In the genomic region with DNA sequence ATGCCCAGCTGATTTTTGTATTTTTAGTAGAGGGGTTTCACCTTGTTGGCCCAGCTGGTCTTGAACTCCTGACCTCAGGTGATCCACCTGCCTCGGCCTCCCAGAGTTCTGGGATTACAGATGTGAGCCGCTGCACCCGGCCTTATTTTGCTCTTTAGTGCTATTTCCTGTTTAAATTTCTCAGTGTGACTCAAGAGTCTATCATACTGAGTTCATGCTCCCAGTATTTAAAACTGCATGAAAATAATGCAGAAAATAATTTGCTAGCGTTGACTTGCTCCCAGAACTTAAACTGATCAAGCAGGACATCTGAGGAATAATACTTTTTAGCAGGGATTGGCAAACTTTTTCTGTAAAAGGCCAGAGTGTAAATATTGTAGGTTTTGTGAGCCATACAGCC, we compare ENCODE assay signal across 1 cellular context.
TF ChIP-seq lines count a peak whose summit lies in the region.

No MANE protein-coding gene starts in this region.

TF ChIP-seq in IMR-90, 13 proteins besides CTCF, POLR2A, EP300 and RAD21 (continued from another document):
- TF ChIP-seq SMC3 (IDR thresholded peaks at IDR 0.05; ENCODE audit: low read depth, low read length) (no peak), CHD1 (IDR thresholded peaks at IDR 0.05; ENCODE audit: low read depth, low read length) (no peak), MAFK (IDR thresholded peaks at IDR 0.05; ENCODE audit: low read depth, low read length) (no peak), CEBPB (IDR thresholded peaks at IDR 0.05; ENCODE audit: low read depth, low read length) (no peak), MAZ (IDR thresholded peaks at IDR 0.05; ENCODE audit: borderline replicate concordance, low read depth, low read length) (no peak), BHLHE40 (IDR thresholded peaks at IDR 0.05; ENCODE audit: low read depth, low read length) (peak; percentile 66), MXI1 (IDR thresholded peaks at IDR 0.05; ENCODE audit: borderline replicate concordance, low read depth, low read length) (no peak), RCOR1 (IDR thresholded peaks at IDR 0.05; ENCODE audit: insufficient replicate concordance, low read length) (peak; percentile 47), FOS (IDR thresholded peaks at IDR 0.05; ENCODE audit: low read depth, low read length) (peak; percentile 53; the same call in 1 of the 2 replicates), USF2 (IDR thresholded peaks at IDR 0.05; ENCODE audit: low read depth, low read length) (no peak)
- TF ChIP-seq, protein P1, sequence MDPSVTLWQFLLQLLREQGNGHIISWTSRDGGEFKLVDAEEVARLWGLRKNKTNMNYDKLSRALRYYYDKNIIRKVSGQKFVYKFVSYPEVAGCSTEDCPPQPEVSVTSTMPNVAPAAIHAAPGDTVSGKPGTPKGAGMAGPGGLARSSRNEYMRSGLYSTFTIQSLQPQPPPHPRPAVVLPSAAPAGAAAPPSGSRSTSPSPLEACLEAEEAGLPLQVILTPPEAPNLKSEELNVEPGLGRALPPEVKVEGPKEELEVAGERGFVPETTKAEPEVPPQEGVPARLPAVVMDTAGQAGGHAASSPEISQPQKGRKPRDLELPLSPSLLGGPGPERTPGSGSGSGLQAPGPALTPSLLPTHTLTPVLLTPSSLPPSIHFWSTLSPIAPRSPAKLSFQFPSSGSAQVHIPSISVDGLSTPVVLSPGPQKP (IDR thresholded peaks at IDR 0.05; ENCODE audit: borderline replicate concordance, low read depth, low read length) = no peak
